Comparison of ENCODE assay signal across 8 cellular contexts in the genomic region with DNA sequence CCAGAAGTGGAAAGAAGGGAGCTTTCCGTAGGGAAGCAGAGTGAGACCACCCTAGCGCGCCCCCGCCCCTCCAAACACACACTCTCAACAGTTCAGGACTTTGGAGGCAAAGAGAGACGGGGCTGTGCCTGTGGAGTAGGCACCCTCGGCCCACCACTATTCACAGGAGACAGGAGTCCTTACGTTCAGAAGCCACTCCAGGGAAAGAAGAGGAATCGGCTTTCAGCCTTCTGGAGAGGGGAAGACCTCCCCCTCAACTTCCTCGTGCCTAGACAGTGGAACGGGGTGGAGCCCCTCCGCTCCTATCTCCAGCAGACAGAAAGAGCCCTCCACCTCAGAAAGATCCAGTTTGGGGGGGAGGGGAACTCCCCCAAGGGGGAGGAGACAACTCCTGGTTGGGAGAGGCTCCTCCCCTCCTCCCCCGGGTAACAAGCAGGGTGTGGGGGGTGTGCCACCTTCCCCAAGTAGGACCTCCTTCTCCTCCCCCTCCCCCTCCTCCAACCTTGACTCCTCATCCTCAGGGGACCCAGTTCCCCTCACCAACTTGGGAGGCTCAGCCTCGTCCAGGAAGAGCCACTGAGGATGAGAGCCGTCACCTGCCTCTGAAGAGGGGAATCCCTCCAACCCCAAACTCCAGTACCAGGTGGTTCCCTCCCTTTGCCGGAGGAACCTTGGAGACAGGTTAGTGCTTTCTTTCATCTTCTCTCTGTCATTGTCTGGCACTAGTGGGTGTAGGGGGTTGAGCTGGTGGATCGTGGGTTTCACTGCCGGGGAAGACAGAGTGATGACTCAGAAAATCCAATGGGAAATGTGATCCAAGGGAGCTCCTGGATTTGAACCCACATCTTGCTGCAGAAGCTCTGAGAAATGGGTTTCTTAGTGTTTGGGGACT. TPM values are rescaled to one million over a fixed set of nuclear protein-coding genes. Genes with fewer than 3 reads are reported as not detected.
DNase-seq lines count a peak whose midpoint lies in the region; TF ChIP-seq lines count a peak whose summit lies in the region.

No MANE protein-coding gene starts in this region.

- no peaks in the 10 kb centered on the region for H3K36me3 ChIP-seq in breast epithelium
- H3K36me3 ChIP-seq in iPS-20b (ENCODE audit: insufficient read depth, low read depth, low read length), result no peaks in the 10 kb centered on the region
- peaks cover 0 to 3% (median 3%) of the 10 kb centered on the region in 3 donors for H3K36me3 ChIP-seq in skeletal muscle tissue (ENCODE audit: control insufficient read depth in 3 of 3, insufficient read depth in 3 of 3, low read length in 3 of 3)

- intact Hi-C loops in breast epithelium (cut with DNase I; ENCODE audit: low total_unique reads), result loop anchor here (2.0 kb wide), 1 partner anchor 49 kb away; a partner anchor contains a TSS

- H3K4me3 ChIP-seq in GM12864 (ENCODE audit: low read depth, low read length) (peak overlapping the region; percentile 94), breast epithelium (peak overlapping the region; percentile 78 to 95 (median 86)), iPS-20b (ENCODE audit: low read length) (peak overlapping the region; percentile 86), skeletal muscle tissue (ENCODE audit: low read length in 3 of 3) (peak overlapping the region; percentile 92 to 96 (median 94))

- DNase-seq in GM12864 (ENCODE audit: low read depth) (no peak), HS-5 (ENCODE audit: low read depth) (peak; percentile 35), SW480 (ENCODE audit: low spot score) (peak; percentile 49), breast epithelium (ENCODE audit: low spot score in 2 of 2) (peak in 1 of 2 donors; percentile 49), OCI-M2 (lab: John Stamatoyannopoulos, UW; ENCODE audit: unreplicated experiment) (no peak)

- peak overlapping the region; percentile 58 for H3K27ac ChIP-seq in 22Rv1
- peak overlapping the region; percentile 95 to 96 for H3K27ac ChIP-seq in breast epithelium
- peak overlapping the region; percentile 69 for H3K27ac ChIP-seq in iPS-20b (ENCODE audit: low read length)
- H3K27ac ChIP-seq in skeletal muscle tissue (ENCODE audit: low read depth, low read length), result peak overlapping the region; percentile 97

- TF ChIP-seq CTCF in 22Rv1 (IDR thresholded peaks at IDR 0.05), result no peak
- no peak for TF ChIP-seq CTCF in GM12864 (IDR thresholded peaks at IDR 0.05; ENCODE audit: low read depth, low read length, missing control alignments)
- TF ChIP-seq CTCF in breast epithelium (IDR thresholded peaks at IDR 0.05), result no peak

- H3K4me1 ChIP-seq in breast epithelium (peaks cover 2 to 41% of the 10 kb centered on the region in 2 donors), iPS-20b (ENCODE audit: insufficient read depth, low read length) (peaks cover 41% of the 10 kb centered on the region), skeletal muscle tissue (ENCODE audit: control insufficient read depth in 3 of 3, insufficient read depth in 3 of 3, low read length in 3 of 3) (peaks cover 56 to 60% (median 56%) of the 10 kb centered on the region in 3 donors)

- no peak for TF ChIP-seq POLR2A in breast epithelium (IDR thresholded peaks at IDR 0.05)

- H3K9me3 ChIP-seq in breast epithelium, result no peaks in the 10 kb centered on the region
- H3K9me3 ChIP-seq in iPS-20b (ENCODE audit: insufficient read depth, low read depth, low read length), result no peaks in the 10 kb centered on the region
- H3K9me3 ChIP-seq in skeletal muscle tissue (ENCODE audit: control insufficient read depth in 3 of 3, low read length in 3 of 3), result no peaks in the 10 kb centered on the region

- H3K27me3 ChIP-seq in breast epithelium, result no peaks in the 10 kb centered on the region
- H3K27me3 ChIP-seq in iPS-20b (ENCODE audit: insufficient read depth, low read length), result no peaks in the 10 kb centered on the region
- no peaks in the 10 kb centered on the region for H3K27me3 ChIP-seq in skeletal muscle tissue (ENCODE audit: control insufficient read depth in 3 of 3, insufficient read depth in 3 of 3, low read length in 3 of 3)

- H3K9ac ChIP-seq in iPS-20b (ENCODE audit: low read depth, low read length) (peak overlapping the region; percentile 84), skeletal muscle tissue (ENCODE audit: low read depth in 1 of 3, low read length in 3 of 3) (peak overlapping the region; percentile 97 to 100 (median 99))

RNA-seq across cellular contexts. Expression of a gene that starts 0.9 kb away (rescaled TPM):
- total RNA-seq in breast epithelium (10 to 100 TPM; 11.1 to 14.2 (median 13.4) TPM), skeletal muscle tissue (9.4 TPM)

RNA-seq across cellular contexts. Expression of a gene that starts 32.8 kb away (rescaled TPM):
- total RNA-seq in breast epithelium (10 to 100 TPM in 2 of 3 donors, 1 to 10 TPM in 1; 6.6 to 46.2 (median 17.7) TPM), skeletal muscle tissue (7.8 TPM)

RNA-seq across cellular contexts. Expression of a gene that starts 48.7 kb away (rescaled TPM):
- total RNA-seq in breast epithelium, result 10 to 100 TPM; 29.5 to 47.0 (median 32.3) TPM
- 25.1 TPM for total RNA-seq in skeletal muscle tissue

Comparison
In these comparisons a context has a peak if more than half of its experiments do, and no peak if none do; other contexts are left out.
1. DNase-seq: peak in HS-5 (single experiment) and SW480 (single experiment); none in GM12864 (single experiment) and OCI-M2 (single experiment).
2. Peak in every context shown above with its lines, with median percentiles within 50 percentile points of each other: H3K27ac ChIP-seq and H3K4me3 ChIP-seq.